ENCODE assay signal across 18 cellular contexts in the genomic region with DNA sequence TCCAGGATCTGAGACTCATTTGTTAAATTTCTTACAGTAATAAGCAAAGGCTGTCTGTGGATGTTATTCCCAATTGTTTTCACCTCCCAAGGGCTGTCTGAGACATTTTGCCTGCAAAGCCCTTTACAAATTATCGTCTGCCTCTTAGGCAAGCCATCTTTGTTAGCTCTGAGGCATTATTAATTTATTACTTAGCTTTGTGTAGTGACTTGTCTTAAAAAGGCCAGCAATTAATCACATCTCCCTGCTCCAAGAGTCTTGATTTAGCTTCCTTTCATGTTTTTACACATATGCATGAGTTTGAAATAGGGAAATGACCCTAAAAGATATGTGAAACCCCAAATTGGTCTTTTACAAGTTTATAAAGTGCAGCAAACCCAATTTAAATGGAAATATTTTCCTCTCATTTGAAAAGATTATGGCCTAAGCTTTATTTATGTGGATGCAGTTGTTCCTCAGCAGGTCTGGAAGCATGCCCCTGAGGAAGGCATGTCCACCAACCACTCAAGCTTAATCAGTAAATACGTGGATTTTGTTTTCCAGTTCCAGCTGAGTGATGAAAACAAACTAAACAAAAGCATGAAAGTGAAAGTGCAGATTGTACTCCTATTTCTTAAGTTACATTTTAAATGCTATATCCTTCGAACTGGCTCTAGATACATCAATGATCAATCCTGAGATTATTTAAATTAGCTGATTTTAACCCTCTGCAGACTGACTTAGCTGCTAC.
A peak's percentile ranks its signal among the peaks of the same experiment; 100 is the strongest.
DNase-seq lines count a peak whose midpoint lies in the region; ATAC-seq, FAIRE-seq and TF ChIP-seq lines count a peak whose summit lies in the region.
"Had no signal": no experiment of that assay in that cellular context is flagged by ENCODE, and none has a peak within 500 bp of the region (broad histone marks: within the 10 kb centered on the region; RNA-seq: fewer than 3 reads in every experiment).

No MANE protein-coding gene starts in this region.

- no peak overlapping the region for H2AFZ ChIP-seq in HepG2 (ENCODE audit: low read length)

- in situ Hi-C loops in HepG2 (cut with HindIII; ENCODE audit: extremely low pct_ligation_motif_present, low pct_unique_long_range_greater_than_20kb): no loop called here

- no peak for TF ChIP-seq RAD21 in HepG2 (CRISPR knock-in tag; IDR thresholded peaks at IDR 0.05)

- TF ChIP-seq EP300 in HepG2 (IDR thresholded peaks at IDR 0.05; ENCODE audit: low read depth in 2 of 2, low read length in 2 of 2): no peak
- no peak for TF ChIP-seq EP300 in HepG2 (CRISPR knock-in tag; IDR thresholded peaks at IDR 0.05; ENCODE audit: borderline replicate concordance)

- no peaks in the 10 kb centered on the region for H3K79me2 ChIP-seq in HepG2 (ENCODE audit: insufficient read depth, low read length)

- WGBS in HepG2 (ENCODE audit: low lambda C conversion rate): 3% methylated on average over 3 of the region's 3 CpGs

- H3K36me3 ChIP-seq in H7 (replicated peaks; ENCODE audit: control insufficient read depth, insufficient read depth, low read length) (no peaks in the 10 kb centered on the region), HepG2 (replicated peaks in 1 of 2; ENCODE audit: control insufficient read depth in 1 of 2, insufficient read depth in 2 of 2, low read length in 2 of 2) (no peaks in the 10 kb centered on the region)
- H3K36me3 ChIP-seq: upper lobe of left lung had no signal

- H3K9ac ChIP-seq in HepG2 (ENCODE audit: insufficient read depth, low read depth, low read length): no peak overlapping the region

- H3K4me3 ChIP-seq in AG10803 (ENCODE audit: low read length) (no peak overlapping the region), WI38 (ENCODE audit: low read depth, low read length) (peak overlapping the region; percentile 5; the same call in 1 of the 2 replicates), fibroblast of villous mesenchyme (ENCODE audit: low read depth, low read length) (no peak overlapping the region), H7 (ENCODE audit: insufficient read depth, low read depth, low read length) (no peak overlapping the region), HepG2 (replicated peaks in 1 of 3; ENCODE audit: insufficient read depth in 1 of 3, low read depth in 2 of 3, low read length in 3 of 3) (no peak overlapping the region)
- H3K4me3 ChIP-seq: psoas muscle, upper lobe of left lung had no signal

- no peak for TF ChIP-seq POLR2A in HepG2 (IDR thresholded peaks at IDR 0.05; ENCODE audit: insufficient read depth in 1 of 2, low read depth in 2 of 2, low read length in 2 of 2)

- peak; percentile 37 for DNase-seq in AG10803 (ENCODE audit: low read depth)
- DNase-seq in fibroblast of villous mesenchyme (ENCODE audit: low read depth): peak; percentile 58
- peak; percentile 53 for DNase-seq in renal cortical epithelial cell (ENCODE audit: low read depth)
- no peak for DNase-seq in SW 1271 (lab: John Stamatoyannopoulos, UW)
- no peak for DNase-seq in H7
- no peak for DNase-seq in posterior vena cava (ENCODE audit: low spot score)
- no peak for DNase-seq in HepG2 (ENCODE audit: low spot score)
- DNase-seq: activated CD8-positive, alpha-beta memory T cell treated with anti-CD3 and anti-CD28 coated beads, Interleukin-2, amount 10 ng/mL, durations not matched to agents 7 days and 5 days; activated effector memory CD4-positive, alpha-beta T cell treated with Interleukin-2 at 50 U/mL for 16 hours; amygdala; left ventricle myocardium superior; naive thymus-derived CD4-positive, alpha-beta T cell; NCI-H2029; NCI-H510A treated with DMSO at 0.1 percent for 48 hours; psoas muscle; SHP77 had no signal

- no peak overlapping the region for H3K27ac ChIP-seq in HepG2 (ENCODE audit: extremely low read length, insufficient read depth, low read length)
- H3K27ac ChIP-seq: psoas muscle had no signal

- H3K27me3 ChIP-seq in H7 (ENCODE audit: control insufficient read depth, insufficient read depth, low read length) (no peaks in the 10 kb centered on the region), HepG2 (ENCODE audit: control insufficient read depth in 1 of 2, insufficient read depth in 2 of 2, low read length in 2 of 2) (0 out of 5 replicates have a peak, but pooled peaks cover 0 to 1% of the 10 kb centered on the region in 2 experiments)
- H3K27me3 ChIP-seq: upper lobe of left lung had no signal

- H3K4me2 ChIP-seq in HepG2 (ENCODE audit: low read depth, low read length): no peak overlapping the region

- H3K9me3 ChIP-seq in HepG2 (ENCODE audit: low read length): no peaks in the 10 kb centered on the region
- H3K9me3 ChIP-seq: upper lobe of left lung had no signal

- no TSS peak for BruUV-seq in HepG2 (replicated peaks; lab: Mats Ljungman, UMichigan)

- intact Hi-C loops in posterior vena cava (cut with DNase I) (no loop called here), HepG2 (cut with micrococcal nuclease; ENCODE audit: unreplicated experiment) (no loop called here)

- FAIRE-seq in HepG2 (lab: Jason Lieb, UNC): no peak

- TF ChIP-seq CTCF in AG10803 (conservative IDR thresholded peaks at IDR 0.05; ENCODE audit: low read length) (no peak), WI38 (IDR thresholded peaks at IDR 0.05; ENCODE audit: low read depth, low read length) (no peak), fibroblast of villous mesenchyme (IDR thresholded peaks at IDR 0.05; ENCODE audit: insufficient read depth, low read depth, low read length) (no peak), HepG2 (CRISPR knock-in tag; IDR thresholded peaks at IDR 0.05) (no peak)

- no peak for ATAC-seq in HepG2
- ATAC-seq: activated CD8-positive, alpha-beta memory T cell treated with anti-CD3 and anti-CD28 coated beads, Interleukin-2, amount 10 ng/mL, durations not matched to agents 7 days and 5 days; left ventricle myocardium superior; naive thymus-derived CD4-positive, alpha-beta T cell; psoas muscle had no signal

- CTCF ChIA-PET in HepG2 (lab: Yijun Ruan, JAX; ENCODE audit: low intra/inter-chr PET ratio, low total read pairs): no interaction called here

- no peaks in the 10 kb centered on the region for H4K20me1 ChIP-seq in HepG2 (ENCODE audit: insufficient read depth, low read length)

- POLR2A ChIA-PET in HepG2 (lab: Yijun Ruan, JAX): no interaction called here

- no peaks in the 10 kb centered on the region for H3K4me1 ChIP-seq in HepG2 (ENCODE audit: insufficient read depth, low read length)
- H3K4me1 ChIP-seq: psoas muscle had no signal

TF ChIP-seq in HepG2, 621 proteins besides CTCF, POLR2A, EP300 and RAD21:
- TF ChIP-seq PAX8 (CRISPR knock-in tag; IDR thresholded peaks at IDR 0.05; ENCODE audit: borderline replicate concordance) (no peak), MTA1 (CRISPR knock-in tag; IDR thresholded peaks at IDR 0.05; ENCODE audit: borderline replicate concordance) (no peak)

Comparison
In these comparisons a context has a peak if more than half of its experiments do, and no peak if none do; other contexts are left out.
1. DNase-seq: peak in AG10803 (single experiment), fibroblast of villous mesenchyme (single experiment) and renal cortical epithelial cell (single experiment); none in SW 1271 (0 of 2), H7 (single experiment), posterior vena cava (single experiment) and HepG2 (single experiment).